8 cellular contexts compared by ENCODE assay signal in genomic region chr1:39509360-39510009, GRCh38. TPM values are rescaled to one million over a fixed set of nuclear protein-coding genes. Genes with fewer than 3 reads are reported as not detected.
DNase-seq lines count a peak whose midpoint lies in the region; ATAC-seq and TF ChIP-seq lines count a peak whose summit lies in the region.

No MANE protein-coding gene starts in this region.

- DNase-seq in WERI-Rb-1 (peak; percentile 50), right lobe of liver (peak in 1 of 3 donors; percentile 46), lower leg skin (ENCODE audit: low spot score in 2 of 2) (no peak), AG08395 (ENCODE audit: low spot score) (no peak), SIG-M5 (lab: John Stamatoyannopoulos, UW) (no peak), NCI-H2196 (lab: John Stamatoyannopoulos, UW; ENCODE audit: unreplicated experiment) (no peak)

- TF ChIP-seq POLR2A in right lobe of liver (IDR thresholded peaks at IDR 0.05) (no peak), lower leg skin (IDR thresholded peaks at IDR 0.05) (no peak)

- H3K27me3 ChIP-seq in WERI-Rb-1 (ENCODE audit: insufficient read depth, low read depth, severe bottlenecking) = no peaks in the 10 kb centered on the region
- H3K27me3 ChIP-seq in right lobe of liver = no peaks in the 10 kb centered on the region

- TF ChIP-seq CTCF in WERI-Rb-1 (IDR thresholded peaks at IDR 0.05; ENCODE audit: low read depth, low read length) = no peak
- TF ChIP-seq CTCF in right lobe of liver (IDR thresholded peaks at IDR 0.05) = no peak
- no peak for TF ChIP-seq CTCF in lower leg skin (IDR thresholded peaks at IDR 0.05)

- intact Hi-C loops in right lobe of liver (cut with DNase I) (no loop called here), lower leg skin (cut with DNase I; ENCODE audit: low total_unique reads) (no loop called here)

- H3K9me3 ChIP-seq in WERI-Rb-1 (ENCODE audit: severe bottlenecking) = no peaks in the 10 kb centered on the region
- no peaks in the 10 kb centered on the region for H3K9me3 ChIP-seq in right lobe of liver

- H3K27ac ChIP-seq in WERI-Rb-1 = no peak overlapping the region
- no peak overlapping the region for H3K27ac ChIP-seq in right lobe of liver

- H3K4me3 ChIP-seq in WERI-Rb-1 (ENCODE audit: low read depth, low read length) (no peak overlapping the region), right lobe of liver (no peak overlapping the region), lower leg skin (ENCODE audit: low read depth, poor library complexity, severe bottlenecking) (no peak overlapping the region)

- peak; percentile 71 for ATAC-seq in GM18511 (IDR thresholded peaks at IDR 0.05; ENCODE audit: unreplicated experiment)
- peak; percentile 55 for ATAC-seq in HG02571 (IDR thresholded peaks at IDR 0.05; ENCODE audit: unreplicated experiment)
- peak; percentile 40 to 65 (median 58) for ATAC-seq in right lobe of liver

- no peaks in the 10 kb centered on the region for H3K4me1 ChIP-seq in right lobe of liver

- no peaks in the 10 kb centered on the region for H3K36me3 ChIP-seq in WERI-Rb-1
- no peaks in the 10 kb centered on the region for H3K36me3 ChIP-seq in right lobe of liver

- 37% methylated on average over 4 of the region's 22 CpGs for WGBS in right lobe of liver (ENCODE audit: insufficient coverage, low coverage, low lambda C conversion rate, missing lambda C conversion rate)
- WGBS in lower leg skin, 2 donors = 57 to 61% methylated on average over 22 of the region's 22 CpGs

RNA-seq across cellular contexts. Expression of gene BMP8A, which starts 18.0 kb away (rescaled TPM):
- total RNA-seq in right lobe of liver (under 1 TPM in 2 of 6 experiments, not detected in 4; 0.18 to 0.80 TPM), lower leg skin (under 1 TPM in 2 of 4 donors, not detected in 2; 0.81 to 0.91 TPM)
